Comparison of ENCODE assay signal across 22 cellular contexts in the genomic region with DNA sequence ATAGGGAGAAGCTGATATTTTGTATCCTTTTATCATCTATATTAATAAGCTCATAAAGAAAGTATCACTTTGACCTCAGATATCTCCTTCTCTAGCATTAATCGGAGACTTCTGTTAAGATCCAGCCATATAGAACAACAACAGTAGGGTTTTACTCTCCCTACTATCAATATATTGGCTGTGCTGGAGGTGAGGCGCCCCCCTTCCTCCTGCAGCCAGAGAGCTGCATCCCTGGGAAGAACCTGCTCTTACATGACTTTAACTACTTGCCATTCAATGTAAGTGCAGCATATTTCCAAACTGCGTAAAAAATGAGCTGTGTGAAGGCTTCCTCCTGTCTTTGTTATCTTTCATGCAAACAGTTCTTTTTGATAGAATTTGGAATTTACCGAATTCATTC.
"Had no signal": no experiment of that assay in that cellular context is flagged by ENCODE, and none has a peak within 500 bp of the region (broad histone marks: within the 10 kb centered on the region; RNA-seq: fewer than 3 reads in every experiment).

No MANE protein-coding gene starts in this region.

- H3K9me3 ChIP-seq: left lung, prostate gland, suprapubic skin had no signal

- ATAC-seq: activated CD8-positive, alpha-beta T cell treated with anti-CD3 and anti-CD28 coated beads for 36 hours; activated T-helper 17 cell treated with anti-CD3 and anti-CD28 coated beads, Interleukin-2, amount 50 U/mL, for 72 hours; effector memory CD8-positive, alpha-beta T cell; left lung; natural killer cell treated with Interleukin-12 subunit alpha and Interleukin-12 subunit beta and Interleukin-15 and Interleukin-18, amount 100 ng/mL, for 72 hours; right cardiac atrium; stimulated activated naive CD8-positive, alpha-beta T cell treated with anti-CD3 and anti-CD28 coated beads, Interleukin-15, amount 100 ng/mL, for 72 hours had no signal

- H3K4me3 Mint-ChIP-seq: activated B cell treated with CpG ODN at 0.5 μM for 24 hours; activated CD8-positive, alpha-beta T cell treated with anti-CD3 and anti-CD28 coated beads for 36 hours; activated naive CD8-positive, alpha-beta T cell treated with anti-CD3 and anti-CD28 coated beads for 36 hours; activated T-helper 17 cell treated with anti-CD3 and anti-CD28 coated beads, Interleukin-2, amount 50 U/mL, for 72 hours; effector memory CD8-positive, alpha-beta T cell; mesothelial cell of epicardium; natural killer cell treated with Interleukin-12 subunit alpha and Interleukin-12 subunit beta and Interleukin-15 and Interleukin-18, amount 100 ng/mL, for 72 hours; stimulated activated naive CD8-positive, alpha-beta T cell treated with anti-CD3 and anti-CD28 coated beads, Interleukin-15, amount 100 ng/mL, for 72 hours had no signal

- H3K27me3 ChIP-seq: left lung, suprapubic skin had no signal

- DNase-seq: activated B cell treated with CpG ODN at 0.5 μM for 24 hours; activated CD4-positive, alpha-beta T cell treated with anti-CD3 and anti-CD28 coated beads for 4 hours; activated CD8-positive, alpha-beta T cell treated with anti-CD3 and anti-CD28 coated beads for 36 hours; activated naive CD4-positive, alpha-beta T cell; activated naive CD8-positive, alpha-beta T cell treated with anti-CD3 and anti-CD28 coated beads for 36 hours; activated T-cell treated with anti-CD3 and anti-CD28 coated beads, Interleukin-2, amount 50 U/mL, for 1 hour; amniotic stem cell; effector memory CD8-positive, alpha-beta T cell; kidney; left lung; right cardiac atrium; stimulated activated CD4-positive, alpha-beta T cell treated with anti-CD3 and anti-CD28 coated beads, Interleukin-15, amount 100 ng/mL, for 24 hours; stimulated activated CD4-positive, alpha-beta T cell treated with anti-CD3 and anti-CD28 coated beads, Interleukin-4, amount 100 ng/mL, for 1 hour; stimulated activated naive CD8-positive, alpha-beta T cell treated with anti-CD3 and anti-CD28 coated beads, Interleukin-15, amount 100 ng/mL, for 72 hours; T-helper 2 cell; trophoblast cell had no signal

- H3K4me1 ChIP-seq: left lung, prostate gland, suprapubic skin had no signal

- H3K36me3 ChIP-seq: left lung, prostate gland, suprapubic skin had no signal

- H3K4me3 ChIP-seq: left lung, prostate gland, skin epidermis, suprapubic skin had no signal

- H3K4me1 Mint-ChIP-seq: activated B cell treated with CpG ODN at 0.5 μM for 24 hours; activated naive CD8-positive, alpha-beta T cell treated with anti-CD3 and anti-CD28 coated beads for 36 hours; activated T-helper 17 cell treated with anti-CD3 and anti-CD28 coated beads, Interleukin-2, amount 50 U/mL, for 72 hours; stimulated activated naive CD8-positive, alpha-beta T cell treated with anti-CD3 and anti-CD28 coated beads, Interleukin-15, amount 100 ng/mL, for 72 hours had no signal

- H3K27ac Mint-ChIP-seq: activated B cell treated with CpG ODN at 0.5 μM for 24 hours; activated CD8-positive, alpha-beta T cell treated with anti-CD3 and anti-CD28 coated beads for 36 hours; activated naive CD8-positive, alpha-beta T cell treated with anti-CD3 and anti-CD28 coated beads for 36 hours; activated T-helper 17 cell treated with anti-CD3 and anti-CD28 coated beads, Interleukin-2, amount 50 U/mL, for 72 hours; effector memory CD8-positive, alpha-beta T cell; mesothelial cell of epicardium; natural killer cell treated with Interleukin-12 subunit alpha and Interleukin-12 subunit beta and Interleukin-15 and Interleukin-18, amount 100 ng/mL, for 72 hours; stimulated activated naive CD8-positive, alpha-beta T cell treated with anti-CD3 and anti-CD28 coated beads, Interleukin-15, amount 100 ng/mL, for 72 hours had no signal

- H3K9me3 Mint-ChIP-seq: activated B cell treated with CpG ODN at 0.5 μM for 24 hours; activated CD8-positive, alpha-beta T cell treated with anti-CD3 and anti-CD28 coated beads for 36 hours; activated naive CD8-positive, alpha-beta T cell treated with anti-CD3 and anti-CD28 coated beads for 36 hours; activated T-helper 17 cell treated with anti-CD3 and anti-CD28 coated beads, Interleukin-2, amount 50 U/mL, for 72 hours; effector memory CD8-positive, alpha-beta T cell; mesothelial cell of epicardium; natural killer cell treated with Interleukin-12 subunit alpha and Interleukin-12 subunit beta and Interleukin-15 and Interleukin-18, amount 100 ng/mL, for 72 hours; stimulated activated naive CD8-positive, alpha-beta T cell treated with anti-CD3 and anti-CD28 coated beads, Interleukin-15, amount 100 ng/mL, for 72 hours had no signal

- H3K36me3 Mint-ChIP-seq: activated naive CD8-positive, alpha-beta T cell treated with anti-CD3 and anti-CD28 coated beads for 36 hours; mesothelial cell of epicardium; natural killer cell treated with Interleukin-12 subunit alpha and Interleukin-12 subunit beta and Interleukin-15 and Interleukin-18, amount 100 ng/mL, for 72 hours had no signal

- H3K27ac ChIP-seq: left lung, prostate gland, skin epidermis, suprapubic skin had no signal

- H3K27me3 Mint-ChIP-seq: stimulated activated naive CD8-positive, alpha-beta T cell treated with anti-CD3 and anti-CD28 coated beads, Interleukin-15, amount 100 ng/mL, for 72 hours had no signal
